8 cellular contexts compared by ENCODE assay signal in the genomic region with DNA sequence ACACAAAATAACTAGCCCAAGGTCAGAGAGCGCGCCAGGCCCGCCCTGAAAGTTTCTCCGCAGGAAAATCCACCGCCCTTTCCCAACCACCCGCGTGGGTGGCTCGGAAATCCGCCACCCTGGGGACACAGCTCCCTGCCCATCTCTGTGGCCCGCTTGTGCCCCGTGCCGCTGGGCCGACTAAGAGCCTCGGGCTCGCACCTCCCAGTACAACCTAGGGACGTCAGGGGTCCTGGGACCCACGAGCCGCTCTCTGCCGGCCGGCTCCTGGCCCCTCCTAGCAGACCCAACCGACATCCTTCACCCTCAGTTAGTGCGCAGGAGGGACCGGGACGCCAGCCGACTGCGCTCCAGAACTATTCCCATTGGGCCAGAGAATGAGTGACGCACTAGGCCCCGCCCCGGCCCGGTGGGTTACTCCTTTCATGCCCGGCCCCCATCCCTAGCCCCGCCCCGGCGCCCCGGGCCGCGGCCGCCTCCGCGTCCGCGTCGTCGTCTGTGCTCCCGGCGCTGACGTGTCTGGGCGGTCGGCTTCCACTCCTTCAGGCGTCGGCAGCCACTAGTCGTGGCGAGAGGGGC. TPM values are rescaled to one million over a fixed set of nuclear protein-coding genes. Genes with fewer than 3 reads are reported as not detected.
DNase-seq lines count a peak whose midpoint lies in the region; ATAC-seq, FAIRE-seq and TF ChIP-seq lines count a peak whose summit lies in the region.

No MANE protein-coding gene starts in this region.

- DNase-seq in AG08395 (ENCODE audit: low spot score) (peak; percentile 96), NCI-H2227 (lab: John Stamatoyannopoulos, UW; ENCODE audit: unreplicated experiment) (peak; percentile 98), bronchial epithelial cell (ENCODE audit: low read depth) (peak; percentile 84), immature natural killer cell (peak; percentile 99), smooth muscle cell of the brain vasculature (ENCODE audit: low read depth, low spot score) (peak; percentile 92)

- peak; percentile 95 for ATAC-seq in GM18909 (IDR thresholded peaks at IDR 0.05; ENCODE audit: poor library complexity, unreplicated experiment)
- peak; percentile 94 for ATAC-seq in HG03159 (IDR thresholded peaks at IDR 0.05; ENCODE audit: unreplicated experiment)

- no peaks in the 10 kb centered on the region for H3K36me3 Mint-ChIP-seq in immature natural killer cell

- H3K4me3 ChIP-seq in WI38 (ENCODE audit: low read depth, low read length) = peak overlapping the region; percentile 92
- H3K4me3 ChIP-seq in bronchial epithelial cell (ENCODE audit: low read depth, low read length) = peak overlapping the region; percentile 80

- no peaks in the 10 kb centered on the region for H3K27me3 ChIP-seq in bronchial epithelial cell (ENCODE audit: control insufficient read depth, insufficient read depth, low read length)

- H3K36me3 ChIP-seq in bronchial epithelial cell (ENCODE audit: control insufficient read depth, insufficient read depth, low read length) = peaks cover 3% of the 10 kb centered on the region

- peak overlapping the region; percentile 89 to 99 (median 96) for H3K4me3 Mint-ChIP-seq in immature natural killer cell

- peaks cover 50 to 58% of the 10 kb centered on the region in 2 donors for H3K4me1 Mint-ChIP-seq in immature natural killer cell

- peaks cover 5 to 26% (median 11%) of the 10 kb centered on the region in 3 donors for H3K27me3 Mint-ChIP-seq in immature natural killer cell (ENCODE audit: low read depth in 3 of 3)

- no peaks in the 10 kb centered on the region for H3K9me3 Mint-ChIP-seq in immature natural killer cell

- peak overlapping the region; percentile 94 to 99 (median 98) for H3K27ac Mint-ChIP-seq in immature natural killer cell

- TF ChIP-seq CTCF in WI38 (IDR thresholded peaks at IDR 0.05; ENCODE audit: low read depth, low read length) (no peak), bronchial epithelial cell (IDR thresholded peaks at IDR 0.05; ENCODE audit: insufficient read depth, low read length, severe bottlenecking) (no peak)

- no peak for FAIRE-seq in bronchial epithelial cell (lab: Jason Lieb, UNC)

RNA-seq across cellular contexts. Expression of gene UAP1, which starts 0.4 kb away (rescaled TPM):
- 109 and 132 TPM in 2 replicates for total RNA-seq in bronchial epithelial cell
- polyA plus RNA-seq in immature natural killer cell = 10 to 100 TPM; 49.0 to 87.1 (median 57.0) TPM

Comparison
In these comparisons a context has a peak if more than half of its experiments do, and no peak if none do; other contexts are left out.
1. Peak in every context shown above with its lines: DNase-seq, ATAC-seq and H3K4me3 ChIP-seq.